Comparison of ENCODE assay signal across 1 cellular context in genomic region chr11:44564653-44565007, GRCh38.
TF ChIP-seq lines count a peak whose summit lies in the region.

No MANE protein-coding gene starts in this region.

TF ChIP-seq in HepG2, 621 proteins besides CTCF, POLR2A, EP300 and RAD21 (continued from another document):
- TF ChIP-seq AFF4 (CRISPR knock-in tag; IDR thresholded peaks at IDR 0.05) (no peak), ZNF367 (CRISPR knock-in tag; IDR thresholded peaks at IDR 0.05; ENCODE audit: borderline replicate concordance) (no peak), ZNF275 (CRISPR knock-in tag; IDR thresholded peaks at IDR 0.05; ENCODE audit: borderline replicate concordance) (no peak), RBM39 (IDR thresholded peaks at IDR 0.05; ENCODE audit: low read depth, low read length, poor library complexity, severe bottlenecking) (no peak), CAMTA2 (CRISPR knock-in tag; IDR thresholded peaks at IDR 0.05; ENCODE audit: borderline replicate concordance) (no peak), PRMT3 (CRISPR knock-in tag; IDR thresholded peaks at IDR 0.05; ENCODE audit: borderline replicate concordance, low read depth) (no peak), ZNF570 (CRISPR knock-in tag; IDR thresholded peaks at IDR 0.05; ENCODE audit: borderline replicate concordance) (no peak), ZIK1 (CRISPR knock-in tag; IDR thresholded peaks at IDR 0.05; ENCODE audit: borderline replicate concordance, low read depth) (0 out of 2 replicates have a peak, but pooled peaks have one; percentile 1), ZFP36 (IDR thresholded peaks at IDR 0.05; ENCODE audit: borderline replicate concordance, low read depth, low read length, partially characterized antibody) (no peak), ZNF552 (CRISPR knock-in tag; IDR thresholded peaks at IDR 0.05; ENCODE audit: borderline replicate concordance) (no peak), ZSCAN9 (CRISPR knock-in tag; IDR thresholded peaks at IDR 0.05; ENCODE audit: borderline replicate concordance) (no peak), ZFP91 (CRISPR knock-in tag; IDR thresholded peaks at IDR 0.05; ENCODE audit: borderline replicate concordance) (0 out of 2 replicates have a peak, but pooled peaks have one; percentile 12), ZNF354B (CRISPR knock-in tag; IDR thresholded peaks at IDR 0.05) (no peak), DMAP1 (CRISPR knock-in tag; IDR thresholded peaks at IDR 0.05) (0 out of 2 replicates have a peak, but pooled peaks have one; percentile 6), ARNT2 (CRISPR knock-in tag; IDR thresholded peaks at IDR 0.05; ENCODE audit: low read depth) (no peak), ZNF557 (CRISPR knock-in tag; IDR thresholded peaks at IDR 0.05) (no peak)
